ENCODE assay signal across 1 cellular context in genomic region chr3:12194669-12195161, GRCh38.
TF ChIP-seq lines count a peak whose summit lies in the region.

No MANE protein-coding gene starts in this region.

TF ChIP-seq in K562, 482 proteins besides CTCF, POLR2A, EP300 and RAD21 (continued from another document):
- TF ChIP-seq KAT2B (IDR thresholded peaks at IDR 0.05; ENCODE audit: low read depth, low read length) (no peak), DNMT1 (IDR thresholded peaks at IDR 0.05) (no peak), PML (IDR thresholded peaks at IDR 0.05; ENCODE audit: low read length) (no peak), THAP12 (CRISPR knock-in tag; IDR thresholded peaks at IDR 0.05) (no peak), CBX2 (IDR thresholded peaks at IDR 0.05; ENCODE audit: insufficient read depth, low read length, poor library complexity, severe bottlenecking) (no peak), RBBP5 (IDR thresholded peaks at IDR 0.05; ENCODE audit: borderline replicate concordance, insufficient read depth, low read length, poor library complexity, severe bottlenecking) (no peak), JUND (IDR thresholded peaks at IDR 0.05; ENCODE audit: borderline replicate concordance, low read depth, low read length) (peak; percentile 68), JUND (tag; IDR thresholded peaks at IDR 0.05; ENCODE audit: borderline replicate concordance, low read depth, low read length) (peak; percentile 24; the same call in 1 of the 3 replicates), HCFC1 (IDR thresholded peaks at IDR 0.05; ENCODE audit: low read depth, low read length) (no peak; the same call in 1 of the 2 replicates), KLF16 (IDR thresholded peaks at IDR 0.05) (no peak; the same call in 1 of the 2 replicates), KAT8 (IDR thresholded peaks at IDR 0.05; ENCODE audit: low read depth) (no peak), ZC3H8 (IDR thresholded peaks at IDR 0.05) (no peak), CHAMP1 (IDR thresholded peaks at IDR 0.05) (no peak), UBTF (IDR thresholded peaks at IDR 0.05; ENCODE audit: borderline replicate concordance in 1 of 2, low read depth in 2 of 2, low read length in 2 of 2) (no peak; a peak in 1 of 4 replicates), NFIC (IDR thresholded peaks at IDR 0.05) (no peak), U2AF2 (optimal IDR thresholded peaks at IDR 0.05; ENCODE audit: low read depth, low read length) (no peak), ESRRA (IDR thresholded peaks at IDR 0.05; ENCODE audit: borderline replicate concordance, low read depth) (peak; percentile 89), LARP7 (IDR thresholded peaks at IDR 0.05) (no peak), ZNF174 (CRISPR knock-in tag; IDR thresholded peaks at IDR 0.05) (no peak), MXD1 (CRISPR knock-in tag; IDR thresholded peaks at IDR 0.05; ENCODE audit: borderline replicate concordance, poor library complexity, severe bottlenecking) (no peak), MIER1 (IDR thresholded peaks at IDR 0.05; ENCODE audit: low read depth) (no peak), SP2 (IDR thresholded peaks at IDR 0.05; ENCODE audit: extremely low read depth, low read depth, low read length, poor library complexity, severe bottlenecking) (no peak), ZNF253 (CRISPR knock-in tag; conservative IDR thresholded peaks at IDR 0.05) (no peak), ZNF639 (CRISPR knock-in tag; conservative IDR thresholded peaks at IDR 0.05 in 1 of 2, IDR thresholded peaks at IDR 0.05 in 1 of 2) (no peak), CREM (IDR thresholded peaks at IDR 0.05; ENCODE audit: low read depth) (0 out of 2 replicates have a peak, but pooled peaks have one; percentile 26), TFAP4 (CRISPR knock-in tag; IDR thresholded peaks at IDR 0.05; ENCODE audit: borderline replicate concordance) (peak; percentile 87), HDAC6 (IDR thresholded peaks at IDR 0.05; ENCODE audit: low read depth, low read length) (no peak), HMGXB4 (CRISPR knock-in tag; IDR thresholded peaks at IDR 0.05) (no peak), CEBPZ (IDR thresholded peaks at IDR 0.05; ENCODE audit: borderline replicate concordance, low read depth, low read length) (no peak), TGIF2 (CRISPR knock-in tag; IDR thresholded peaks at IDR 0.05) (no peak), RBM25 (IDR thresholded peaks at IDR 0.05; ENCODE audit: low read depth, low read length, severe bottlenecking) (no peak)
